ENCODE assay signal across 8 cellular contexts in the genomic region with DNA sequence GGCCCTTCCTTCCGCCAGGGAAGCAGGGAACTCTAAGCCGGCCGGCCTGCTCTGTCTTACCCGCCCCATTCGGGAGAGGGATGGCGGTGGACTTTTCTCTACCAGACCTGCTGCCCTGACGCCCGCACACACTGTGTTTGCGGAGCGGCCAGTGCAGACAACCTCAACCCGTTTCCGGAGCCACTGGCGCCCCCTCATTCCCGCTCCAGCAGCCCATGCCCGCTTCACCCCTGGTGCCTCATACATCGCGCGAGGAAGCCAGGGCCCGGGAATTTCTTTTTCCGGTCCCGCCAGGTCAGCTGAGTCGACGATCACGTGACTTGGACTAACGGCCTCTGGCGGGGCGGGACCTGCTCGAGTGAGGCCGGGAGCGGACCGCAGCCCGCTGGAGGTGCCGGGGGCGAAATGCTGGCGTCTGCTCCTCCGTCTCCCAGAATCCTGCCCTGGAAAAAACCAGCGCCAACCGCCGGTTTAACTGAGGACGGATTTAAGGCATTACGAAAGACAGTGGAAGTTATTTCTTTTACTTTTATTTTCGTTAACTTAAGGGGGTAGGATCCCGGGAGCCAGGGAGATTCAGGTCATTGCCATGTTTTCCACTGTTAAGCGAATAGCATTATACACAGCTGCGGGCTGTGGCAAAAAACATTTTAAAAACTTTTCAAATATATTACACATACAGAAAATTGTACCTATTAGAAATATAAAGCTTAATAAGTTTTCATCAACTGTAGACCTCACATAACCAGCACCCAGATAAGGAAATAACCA. TPM values are rescaled to one million over a fixed set of nuclear protein-coding genes. Genes with fewer than 3 reads are reported as not detected.
DNase-seq lines count a peak whose midpoint lies in the region; ATAC-seq, FAIRE-seq and TF ChIP-seq lines count a peak whose summit lies in the region.
"Not testable (repeated sequence)": the region's sequence is repeated elsewhere in the genome, so short reads cannot be mapped to it uniquely, and the experiment has no call there.

No MANE protein-coding gene starts in this region.

- not testable (repeated sequence) for H3K27ac ChIP-seq in endodermal cell (ENCODE audit: low read depth, low read length)
- H3K27ac ChIP-seq in layer of hippocampus (ENCODE audit: low read depth, low read length) (peak overlapping the region; percentile 38), gastrocnemius medialis (peak overlapping the region; percentile 35 to 61 (median 56)), tibial nerve (peak overlapping the region in 2 of 4 donors; percentile 16 to 27)

- H3K9me3 Mint-ChIP-seq in endodermal cell: not testable (repeated sequence)

- not testable (repeated sequence) for H3K9me3 ChIP-seq in NT2/D1 (ENCODE audit: insufficient read depth, low read length); endodermal cell (ENCODE audit: control insufficient read depth, low read length); gastrocnemius medialis; tibial nerve

- intact Hi-C loops in gastrocnemius medialis (cut with DNase I; ENCODE audit: low total_unique reads): not testable (repeated sequence)

- peak; percentile 84 for FAIRE-seq in GM12892 (lab: Jason Lieb, UNC)

- not testable (repeated sequence) for H3K4me1 Mint-ChIP-seq in endodermal cell

- H3K4me3 ChIP-seq in NT2/D1 (ENCODE audit: insufficient read length, low read depth): peak overlapping the region; percentile 41
- peak overlapping the region; percentile 71 for H3K4me3 ChIP-seq in endodermal cell (ENCODE audit: low read length)
- peak overlapping the region; percentile 53 to 69 (median 57) for H3K4me3 ChIP-seq in gastrocnemius medialis
- peak overlapping the region; percentile 38 to 50 (median 48) for H3K4me3 ChIP-seq in tibial nerve

- DNase-seq in GM12892 (ENCODE audit: insufficient read length): not testable (repeated sequence)
- peak; percentile 56 for DNase-seq in NT2/D1 (ENCODE audit: low read depth, low spot score)
- peak; percentile 62 for DNase-seq in activated T-cell treated with anti-CD3 and anti-CD28 coated beads, Interleukin-2, amount 50 U/mL, for 1 hour
- DNase-seq in endodermal cell: peak; percentile 96
- peak; percentile 66 to 92 for DNase-seq in gastrocnemius medialis
- peak; percentile 84 to 87 for DNase-seq in tibial nerve (ENCODE audit: low spot score in 2 of 2)

- not testable (repeated sequence) for TF ChIP-seq POLR2A in GM12892 (IDR thresholded peaks at IDR 0.05; ENCODE audit: low read depth, low read length); tibial nerve (IDR thresholded peaks at IDR 0.05)
- peak in 1 of 2 donors; percentile 7 for TF ChIP-seq POLR2A in gastrocnemius medialis (IDR thresholded peaks at IDR 0.05)

- H3K4me3 Mint-ChIP-seq in endodermal cell: peak overlapping the region; percentile 72

- TF ChIP-seq EP300 in tibial nerve (IDR thresholded peaks at IDR 0.05): peak; percentile 48 to 63

- peak overlapping the region; percentile 98 for H3K27ac Mint-ChIP-seq in endodermal cell

- 17 to 40% methylated on average over 1 to 24 of the region's 45 CpGs for WGBS in endodermal cell (ENCODE audit: insufficient coverage in 1 of 2, insufficient read length in 1 of 2), 2 experiments
- WGBS in tibial nerve, 2 donors: 0 to 1% methylated on average over 17 to 26 of the region's 45 CpGs

- peak; percentile 82 for ATAC-seq in HG02678 (IDR thresholded peaks at IDR 0.05; ENCODE audit: unreplicated experiment)
- peak; percentile 98 to 99 for ATAC-seq in gastrocnemius medialis

- not testable (repeated sequence) for TF ChIP-seq CTCF in endodermal cell (conservative IDR thresholded peaks at IDR 0.05)
- TF ChIP-seq CTCF in gastrocnemius medialis (IDR thresholded peaks at IDR 0.05 in 4 of 5, conservative IDR thresholded peaks at IDR 0.05 in 1 of 5): peak in 1 of 5 experiments; percentile 47
- TF ChIP-seq CTCF in tibial nerve (IDR thresholded peaks at IDR 0.05): peak in 1 of 5 experiments; percentile 19

- H3K27me3 Mint-ChIP-seq in endodermal cell (ENCODE audit: insufficient read depth): not testable (repeated sequence)

- H3K36me3 Mint-ChIP-seq in endodermal cell (ENCODE audit: low read depth): not testable (repeated sequence)

- H3K9ac ChIP-seq in NT2/D1 (ENCODE audit: insufficient read length, low read depth) (peak overlapping the region; percentile 76), endodermal cell (ENCODE audit: extremely low read depth, low read length, poor library complexity, severe bottlenecking) (peak overlapping the region; percentile 41)

- H3K27me3 ChIP-seq in NT2/D1 (ENCODE audit: insufficient read depth, insufficient read length); endodermal cell (ENCODE audit: control insufficient read depth, insufficient read depth, low read length, poor library complexity, severe bottlenecking); layer of hippocampus (ENCODE audit: control insufficient read depth, insufficient read depth, low read length); gastrocnemius medialis; tibial nerve: not testable (repeated sequence)

- H3K4me1 ChIP-seq in NT2/D1 (ENCODE audit: insufficient read depth, insufficient read length); endodermal cell (ENCODE audit: control insufficient read depth, insufficient read depth, low read length); gastrocnemius medialis; tibial nerve: not testable (repeated sequence)

- not testable (repeated sequence) for H3K36me3 ChIP-seq in NT2/D1 (ENCODE audit: insufficient read depth, insufficient read length, low read length); endodermal cell (ENCODE audit: control insufficient read depth, insufficient read depth, low read length); gastrocnemius medialis; tibial nerve

- in situ Hi-C loops in gastrocnemius medialis (cut with MboI; ENCODE audit: low sequenced_read_pairs in 4 of 4): not testable (repeated sequence)

RNA-seq across cellular contexts. Expression of a gene that starts 17.8 kb away (rescaled TPM):
- polyA plus RNA-seq in GM12892 (2012; ENCODE audit: missing spikeins): 0.08 TPM
- total RNA-seq in endodermal cell (under 1 TPM; 0.75 to 0.86 TPM), gastrocnemius medialis (under 1 TPM in 2 of 4 donors, not detected in 2; 0.10 to 0.83 TPM), tibial nerve (under 1 TPM in 2 of 4 donors, not detected in 2; 0.20 to 0.87 TPM)
- 0.14 TPM for polyA plus RNA-seq in endodermal cell (2013, experiment 1 of 2)
- polyA plus RNA-seq in endodermal cell (2013, experiment 2 of 2): 0.12 TPM

RNA-seq across cellular contexts. Expression of a gene that starts 30.2 kb away (rescaled TPM):
- 0.95 TPM for polyA plus RNA-seq in GM12892 (2012; ENCODE audit: missing spikeins)
- not detected for total RNA-seq in endodermal cell
- polyA plus RNA-seq in endodermal cell (2013, experiment 1 of 2): 2.6 TPM
- polyA plus RNA-seq in endodermal cell (2013, experiment 2 of 2): 1.9 TPM
- total RNA-seq in gastrocnemius medialis: 1 to 10 TPM in 3 of 4 donors, under 1 TPM in 1; 0.62 to 3.9 (median 2.0) TPM
- 1 to 10 TPM in 1 of 4 donors, under 1 TPM in 2, not detected in 1; 0.66 to 1.5 (median 0.98) TPM for total RNA-seq in tibial nerve
